30 cellular contexts compared by ENCODE assay signal in the genomic region with DNA sequence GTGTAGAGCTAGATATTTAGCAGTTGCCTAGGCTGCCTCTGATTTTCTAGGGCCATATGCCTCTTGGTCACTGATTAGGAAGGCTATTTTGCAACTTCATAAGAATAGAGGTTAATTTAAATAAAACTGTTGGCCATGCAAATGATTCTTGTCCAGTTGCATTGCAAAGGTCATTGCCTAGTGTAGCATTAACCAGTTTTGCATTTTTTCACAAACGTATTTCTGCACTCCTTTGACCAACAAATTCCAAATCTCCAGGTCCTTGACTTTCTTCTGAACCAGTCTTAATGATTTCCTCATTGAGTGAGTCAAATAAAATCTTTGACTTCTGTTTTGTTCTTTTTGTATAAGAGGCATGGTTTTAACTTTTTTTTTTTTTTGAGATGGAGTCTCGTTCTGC.
"Had no signal": no experiment of that assay in that cellular context is flagged by ENCODE, and none has a peak within 500 bp of the region (broad histone marks: within the 10 kb centered on the region; RNA-seq: fewer than 3 reads in every experiment).

No MANE protein-coding gene starts in this region.

- H3K27me3 Mint-ChIP-seq: activated naive CD8-positive, alpha-beta T cell treated with anti-CD3 and anti-CD28 coated beads, Interleukin-2, amount 10 ng/mL, durations not matched to agents 7 days and 5 days; brain; dendritic cell treated with granulocyte-macrophage colony-stimulating factor and Interleukin-4, amounts not matched to agents 40 ng/mL and 50 ng/mL, for 4 days had no signal

- H3K4me3 ChIP-seq: ascending aorta, breast epithelium, cardiac muscle cell, coronary artery, dorsolateral prefrontal cortex, esophagus squamous epithelium, gastroesophageal sphincter had no signal

- H3K9me3 ChIP-seq: ascending aorta, breast epithelium, esophagus squamous epithelium, gastroesophageal sphincter had no signal

- H3K27ac ChIP-seq: ascending aorta, breast epithelium, cardiac muscle cell, coronary artery, dorsolateral prefrontal cortex, gastroesophageal sphincter had no signal

- H3K27me3 ChIP-seq: ascending aorta, breast epithelium, cardiac muscle cell, dorsolateral prefrontal cortex, esophagus squamous epithelium, gastroesophageal sphincter had no signal

- DNase-seq: activated CD4-positive, alpha-beta memory T cell treated with anti-CD3 and anti-CD28 coated beads for 36 hours; activated CD4-positive, alpha-beta T cell treated with anti-CD3 and anti-CD28 coated beads for 36 hours; activated CD4-positive, alpha-beta T cell treated with anti-CD3 and anti-CD28 coated beads, Interleukin-2, amount 10 ng/mL, durations not matched to agents 24 days and 14 days; activated CD4-positive, CD25-positive, alpha-beta regulatory T cell; activated CD4-positive, CD25-positive, alpha-beta regulatory T cell treated with anti-CD3 and anti-CD28 coated beads, Interleukin-2, amount 50 U/mL, for 72 hours; activated CD8-positive, alpha-beta memory T cell treated with anti-CD3 and anti-CD28 coated beads, Interleukin-2, amount 10 ng/mL, durations not matched to agents 7 days and 5 days; activated CD8-positive, alpha-beta memory T cell treated with anti-CD3 and anti-CD28 coated beads, Interleukin-2, amount 50 U/mL, for 48 hours; activated CD8-positive, alpha-beta T cell treated with anti-CD3 and anti-CD28 coated beads, Interleukin-2, amount 10 ng/mL, durations not matched to agents 7 days and 5 days; activated gamma-delta T cell; activated naive CD4-positive, alpha-beta T cell; activated naive CD4-positive, alpha-beta T cell treated with anti-CD3 and anti-CD28 coated beads, Interleukin-2, amount 10 ng/mL, durations not matched to agents 7 days and 5 days; activated naive CD8-positive, alpha-beta T cell treated with anti-CD3 and anti-CD28 coated beads, Interleukin-2, amount 10 ng/mL, durations not matched to agents 7 days and 5 days; activated T-cell treated with anti-CD3 and anti-CD28 coated beads for 4 hours; activated T-cell treated with anti-CD3 and anti-CD28 coated beads, Interleukin-2, amount 50 U/mL, for 24 hours; activated T-cell treated with anti-CD3 and anti-CD28 coated beads, Interleukin-2, amount 50 U/mL, for 72 hours; dorsolateral prefrontal cortex; effector memory CD4-positive, alpha-beta T cell; endodermal cell; esophagus squamous epithelium; foreskin melanocyte; T-helper 2 cell had no signal

- H3K4me3 Mint-ChIP-seq: activated CD4-positive, alpha-beta memory T cell treated with anti-CD3 and anti-CD28 coated beads for 36 hours; activated CD4-positive, alpha-beta T cell treated with anti-CD3 and anti-CD28 coated beads for 36 hours; activated CD4-positive, alpha-beta T cell treated with anti-CD3 and anti-CD28 coated beads, Interleukin-2, amount 10 ng/mL, durations not matched to agents 24 days and 14 days; activated CD8-positive, alpha-beta memory T cell treated with anti-CD3 and anti-CD28 coated beads, Interleukin-2, amount 10 ng/mL, durations not matched to agents 7 days and 5 days; activated CD8-positive, alpha-beta T cell treated with anti-CD3 and anti-CD28 coated beads, Interleukin-2, amount 10 ng/mL, durations not matched to agents 7 days and 5 days; activated naive CD4-positive, alpha-beta T cell treated with anti-CD3 and anti-CD28 coated beads, Interleukin-2, amount 10 ng/mL, durations not matched to agents 7 days and 5 days; activated naive CD8-positive, alpha-beta T cell treated with anti-CD3 and anti-CD28 coated beads, Interleukin-2, amount 10 ng/mL, durations not matched to agents 7 days and 5 days; activated T-cell treated with anti-CD3 and anti-CD28 coated beads, Interleukin-2, amount 50 U/mL, for 24 hours; activated T-cell treated with anti-CD3 and anti-CD28 coated beads, Interleukin-2, amount 50 U/mL, for 72 hours; brain; central memory CD8-positive, alpha-beta T cell; dendritic cell treated with granulocyte-macrophage colony-stimulating factor and Interleukin-4, amounts not matched to agents 40 ng/mL and 50 ng/mL, for 4 days; endodermal cell had no signal

- H3K4me1 Mint-ChIP-seq: activated naive CD8-positive, alpha-beta T cell treated with anti-CD3 and anti-CD28 coated beads, Interleukin-2, amount 10 ng/mL, durations not matched to agents 7 days and 5 days had no signal

- H3K27ac Mint-ChIP-seq: activated CD4-positive, alpha-beta memory T cell treated with anti-CD3 and anti-CD28 coated beads for 36 hours; activated CD4-positive, alpha-beta T cell treated with anti-CD3 and anti-CD28 coated beads for 36 hours; activated CD4-positive, alpha-beta T cell treated with anti-CD3 and anti-CD28 coated beads, Interleukin-2, amount 10 ng/mL, durations not matched to agents 24 days and 14 days; activated CD8-positive, alpha-beta memory T cell treated with anti-CD3 and anti-CD28 coated beads, Interleukin-2, amount 10 ng/mL, durations not matched to agents 7 days and 5 days; activated CD8-positive, alpha-beta T cell treated with anti-CD3 and anti-CD28 coated beads, Interleukin-2, amount 10 ng/mL, durations not matched to agents 7 days and 5 days; activated naive CD4-positive, alpha-beta T cell treated with anti-CD3 and anti-CD28 coated beads, Interleukin-2, amount 10 ng/mL, durations not matched to agents 7 days and 5 days; activated naive CD4-positive, alpha-beta T cell treated with anti-CD3 and anti-CD28 coated beads, Interleukin-2, amount 50 U/mL, for 72 hours; activated naive CD8-positive, alpha-beta T cell treated with anti-CD3 and anti-CD28 coated beads, Interleukin-2, amount 10 ng/mL, durations not matched to agents 7 days and 5 days; activated T-cell treated with anti-CD3 and anti-CD28 coated beads, Interleukin-2, amount 50 U/mL, for 24 hours; activated T-cell treated with anti-CD3 and anti-CD28 coated beads, Interleukin-2, amount 50 U/mL, for 72 hours; brain; dendritic cell treated with granulocyte-macrophage colony-stimulating factor and Interleukin-4, amounts not matched to agents 40 ng/mL and 50 ng/mL, for 4 days; endodermal cell had no signal

- H3K9me3 Mint-ChIP-seq: activated CD4-positive, alpha-beta memory T cell treated with anti-CD3 and anti-CD28 coated beads for 36 hours; activated CD4-positive, alpha-beta T cell treated with anti-CD3 and anti-CD28 coated beads, Interleukin-2, amount 10 ng/mL, durations not matched to agents 24 days and 14 days; activated naive CD4-positive, alpha-beta T cell treated with anti-CD3 and anti-CD28 coated beads, Interleukin-2, amount 10 ng/mL, durations not matched to agents 7 days and 5 days; activated naive CD8-positive, alpha-beta T cell treated with anti-CD3 and anti-CD28 coated beads, Interleukin-2, amount 10 ng/mL, durations not matched to agents 7 days and 5 days; activated T-cell treated with anti-CD3 and anti-CD28 coated beads, Interleukin-2, amount 50 U/mL, for 24 hours; activated T-cell treated with anti-CD3 and anti-CD28 coated beads, Interleukin-2, amount 50 U/mL, for 72 hours; brain; central memory CD8-positive, alpha-beta T cell; dendritic cell treated with granulocyte-macrophage colony-stimulating factor and Interleukin-4, amounts not matched to agents 40 ng/mL and 50 ng/mL, for 4 days; endodermal cell had no signal

- H3K4me1 ChIP-seq: breast epithelium had no signal

- ATAC-seq: activated CD4-positive, alpha-beta T cell treated with anti-CD3 and anti-CD28 coated beads for 36 hours; activated CD8-positive, alpha-beta memory T cell treated with anti-CD3 and anti-CD28 coated beads, Interleukin-2, amount 10 ng/mL, durations not matched to agents 7 days and 5 days; activated CD8-positive, alpha-beta T cell treated with anti-CD3 and anti-CD28 coated beads, Interleukin-2, amount 10 ng/mL, durations not matched to agents 7 days and 5 days; activated naive CD4-positive, alpha-beta T cell treated with anti-CD3 and anti-CD28 coated beads, Interleukin-2, amount 50 U/mL, for 72 hours; activated T-cell treated with anti-CD3 and anti-CD28 coated beads, Interleukin-2, amount 50 U/mL, for 72 hours; gastroesophageal sphincter had no signal

- H3K36me3 ChIP-seq: cardiac muscle cell, esophagus squamous epithelium had no signal
